Comparison of ENCODE assay signal across 29 cellular contexts in genomic region chr15:88997531-88997930, GRCh38.
"Had no signal": no experiment of that assay in that cellular context is flagged by ENCODE, and none has a peak within 500 bp of the region (broad histone marks: within the 10 kb centered on the region; RNA-seq: fewer than 3 reads in every experiment).

No MANE protein-coding gene starts in this region.

- H3K36me3 Mint-ChIP-seq: activated naive CD4-positive, alpha-beta T cell treated with anti-CD3 and anti-CD28 coated beads, Interleukin-2, amount 50 U/mL, for 24 hours; activated naive CD8-positive, alpha-beta T cell treated with anti-CD3 and anti-CD28 coated beads for 36 hours had no signal

- H3K4me3 Mint-ChIP-seq: activated B cell treated with CpG ODN at 0.5 μM for 24 hours; activated CD8-positive, alpha-beta T cell treated with anti-CD3 and anti-CD28 coated beads for 36 hours; activated naive CD4-positive, alpha-beta T cell treated with anti-CD3 and anti-CD28 coated beads for 36 hours; activated naive CD4-positive, alpha-beta T cell treated with anti-CD3 and anti-CD28 coated beads, Interleukin-2, amount 50 U/mL, for 24 hours; activated naive CD8-positive, alpha-beta T cell treated with anti-CD3 and anti-CD28 coated beads for 36 hours; activated naive CD8-positive, alpha-beta T cell treated with anti-CD3 and anti-CD28 coated beads, Interleukin-2, amount 50 U/mL, for 24 hours; activated T-cell treated with anti-CD3 and anti-CD28 coated beads, Interleukin-2, amount 50 U/mL, for 4 hours had no signal

- H3K9me3 ChIP-seq: adrenal gland, body of pancreas, breast epithelium, colonic mucosa, esophagus squamous epithelium, gastroesophageal sphincter had no signal

- H3K4me1 Mint-ChIP-seq: activated B cell treated with CpG ODN at 0.5 μM for 24 hours had no signal

- H3K9me3 Mint-ChIP-seq: activated B cell treated with CpG ODN at 0.5 μM for 24 hours; activated CD8-positive, alpha-beta T cell treated with anti-CD3 and anti-CD28 coated beads for 36 hours; activated naive CD4-positive, alpha-beta T cell treated with anti-CD3 and anti-CD28 coated beads for 36 hours; activated naive CD4-positive, alpha-beta T cell treated with anti-CD3 and anti-CD28 coated beads, Interleukin-2, amount 50 U/mL, for 24 hours; activated naive CD8-positive, alpha-beta T cell treated with anti-CD3 and anti-CD28 coated beads for 36 hours; activated naive CD8-positive, alpha-beta T cell treated with anti-CD3 and anti-CD28 coated beads, Interleukin-2, amount 50 U/mL, for 24 hours; activated T-cell treated with anti-CD3 and anti-CD28 coated beads, Interleukin-2, amount 50 U/mL, for 4 hours had no signal

- H3K27me3 ChIP-seq: adrenal gland, body of pancreas, breast epithelium, cardiac muscle cell, colonic mucosa, gastroesophageal sphincter had no signal

- H3K4me3 ChIP-seq: adrenal gland, body of pancreas, breast epithelium, cardiac muscle cell, colonic mucosa, esophagus squamous epithelium, gastroesophageal sphincter had no signal

- H3K27ac Mint-ChIP-seq: activated B cell treated with CpG ODN at 0.5 μM for 24 hours; activated CD8-positive, alpha-beta T cell treated with anti-CD3 and anti-CD28 coated beads for 36 hours; activated naive CD4-positive, alpha-beta T cell treated with anti-CD3 and anti-CD28 coated beads for 36 hours; activated naive CD4-positive, alpha-beta T cell treated with anti-CD3 and anti-CD28 coated beads, Interleukin-2, amount 50 U/mL, for 24 hours; activated naive CD8-positive, alpha-beta T cell treated with anti-CD3 and anti-CD28 coated beads for 36 hours; activated naive CD8-positive, alpha-beta T cell treated with anti-CD3 and anti-CD28 coated beads, Interleukin-2, amount 50 U/mL, for 24 hours had no signal

- H3K4me1 ChIP-seq: body of pancreas, colonic mucosa had no signal

- DNase-seq: activated B cell treated with CpG ODN at 0.5 μM for 24 hours; activated CD4-positive, alpha-beta T cell treated with anti-CD3 and anti-CD28 coated beads for 48 hours; activated CD4-positive, alpha-beta T cell treated with anti-CD3 and anti-CD28 coated beads, Interleukin-2, amount 50 U/mL, for 1 hour; activated CD4-positive, alpha-beta T cell treated with anti-CD3 and anti-CD28 coated beads, Interleukin-2, amount 50 U/mL, for 48 hours; activated CD8-positive, alpha-beta memory T cell treated with anti-CD3 and anti-CD28 coated beads for 24 hours; activated CD8-positive, alpha-beta T cell treated with anti-CD3 and anti-CD28 coated beads for 36 hours; activated naive CD4-positive, alpha-beta T cell treated with anti-CD3 and anti-CD28 coated beads for 36 hours; activated naive CD8-positive, alpha-beta T cell treated with anti-CD3 and anti-CD28 coated beads for 36 hours; activated naive CD8-positive, alpha-beta T cell treated with anti-CD3 and anti-CD28 coated beads, Interleukin-2, amount 50 U/mL, for 24 hours; activated T-cell treated with anti-CD3 and anti-CD28 coated beads, Interleukin-2, amount 50 U/mL, for 4 hours; adrenal gland; amygdala; aorta; body of pancreas; central memory CD4-positive, alpha-beta T cell; cerebellar nuclear complex; colonic mucosa; effector CD8-positive, alpha-beta T cell; esophagus squamous epithelium; foreskin melanocyte; head of caudate nucleus; T-helper 2 cell had no signal

- H3K36me3 ChIP-seq: adrenal gland, breast epithelium, cardiac muscle cell, colonic mucosa, esophagus squamous epithelium, gastroesophageal sphincter had no signal

- H3K27me3 Mint-ChIP-seq: activated naive CD4-positive, alpha-beta T cell treated with anti-CD3 and anti-CD28 coated beads, Interleukin-2, amount 50 U/mL, for 24 hours; activated naive CD8-positive, alpha-beta T cell treated with anti-CD3 and anti-CD28 coated beads, Interleukin-2, amount 50 U/mL, for 24 hours had no signal

- ATAC-seq: activated CD4-positive, CD25-positive, alpha-beta regulatory T cell treated with anti-CD3 and anti-CD28 coated beads, Interleukin-2, amount 50 U/mL, for 24 hours; activated CD8-positive, alpha-beta T cell treated with anti-CD3 and anti-CD28 coated beads for 36 hours; activated naive CD8-positive, alpha-beta T cell treated with anti-CD3 and anti-CD28 coated beads, Interleukin-2, amount 50 U/mL, for 24 hours; activated T-cell treated with anti-CD3 and anti-CD28 coated beads, Interleukin-2, amount 50 U/mL, for 4 hours; body of pancreas; gastroesophageal sphincter had no signal

- H3K27ac ChIP-seq: adrenal gland, body of pancreas, breast epithelium, cardiac muscle cell, colonic mucosa, epithelial cell of prostate, esophagus squamous epithelium, gastroesophageal sphincter, VCaP had no signal
